10 cellular contexts compared by ENCODE assay signal in the genomic region with DNA sequence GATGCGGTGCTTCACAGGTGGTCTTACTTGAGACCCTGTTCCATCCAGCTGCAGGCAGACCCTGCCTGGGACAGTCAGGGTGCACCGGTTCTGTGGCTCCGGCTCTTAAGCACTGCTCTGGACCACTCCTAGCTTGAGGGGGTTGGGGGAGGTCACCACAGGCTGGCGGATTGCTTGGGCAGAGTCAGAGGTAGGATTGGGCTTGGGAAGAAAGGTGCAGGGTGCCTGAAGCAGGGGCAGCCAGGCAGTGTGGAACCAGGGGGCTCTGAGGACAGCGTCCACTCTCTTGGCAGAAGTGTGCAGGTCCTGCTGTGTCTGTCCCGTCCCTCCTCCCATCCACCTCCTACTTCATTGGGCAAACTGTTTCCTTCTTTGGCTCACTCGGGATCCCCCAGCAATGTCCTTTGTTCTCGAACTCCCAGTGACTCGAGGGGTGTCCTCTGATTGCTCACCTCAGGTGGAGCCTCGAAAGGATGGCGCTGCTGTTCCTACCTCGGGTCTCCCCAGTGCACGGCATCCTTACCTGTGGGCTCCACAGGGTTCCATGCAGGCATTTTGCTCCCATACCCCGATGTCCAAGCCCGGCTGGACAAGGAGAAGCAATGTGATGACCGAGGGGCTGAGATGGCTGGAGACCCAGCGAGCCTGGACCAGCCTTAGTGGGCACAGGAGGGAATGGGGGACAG. TPM values are rescaled to one million over a fixed set of nuclear protein-coding genes. Genes with fewer than 3 reads are reported as not detected.
A peak's percentile ranks its signal among the peaks of the same experiment; 100 is the strongest.
DNase-seq lines count a peak whose midpoint lies in the region; ATAC-seq and TF ChIP-seq lines count a peak whose summit lies in the region.
"Had no signal": no experiment of that assay in that cellular context is flagged by ENCODE, and none has a peak within 500 bp of the region (broad histone marks: within the 10 kb centered on the region; RNA-seq: fewer than 3 reads in every experiment).

No MANE protein-coding gene starts in this region.

- H3K27ac Mint-ChIP-seq in mesothelial cell of epicardium, result no peak overlapping the region

- H3K36me3 ChIP-seq in right atrium auricular region (peaks cover 5% of the 10 kb centered on the region), breast epithelium (no peaks in the 10 kb centered on the region), uterus (no peaks in the 10 kb centered on the region)

- no peaks in the 10 kb centered on the region for H3K36me3 Mint-ChIP-seq in mesothelial cell of epicardium

- H3K4me3 ChIP-seq in right atrium auricular region (peak overlapping the region; percentile 84 to 94), breast epithelium (peak overlapping the region; percentile 86 to 99 (median 95)), uterus (peak overlapping the region; percentile 68 to 78)

- DNase-seq in right atrium auricular region (ENCODE audit: low spot score) (no peak), cardiac septum (ENCODE audit: low spot score) (no peak), breast epithelium (ENCODE audit: low spot score in 2 of 2) (no peak), mesothelial cell of epicardium (ENCODE audit: low spot score in 2 of 2, unreplicated experiment in 2 of 2) (no peak), uterus (no peak), UCSD-AML1 (lab: John Stamatoyannopoulos, UW; ENCODE audit: unreplicated experiment) (no peak), cortex of kidney (lab: John Stamatoyannopoulos, UW) (no peak)
- DNase-seq: activated CD4-positive, alpha-beta T cell treated with anti-CD3 and anti-CD28 coated beads, Interleukin-2, amount 50 U/mL, for 1 hour; posterior cingulate gyrus had no signal

- H3K9me3 Mint-ChIP-seq in mesothelial cell of epicardium, result no peaks in the 10 kb centered on the region

- peaks cover 4% of the 10 kb centered on the region for H3K27me3 Mint-ChIP-seq in mesothelial cell of epicardium (ENCODE audit: low read depth)

- ATAC-seq in GM21390 (IDR thresholded peaks at IDR 0.05; ENCODE audit: unreplicated experiment), result no peak

- peaks cover 0 to 40% of the 10 kb centered on the region in 2 donors for H3K4me1 ChIP-seq in right atrium auricular region
- H3K4me1 ChIP-seq in breast epithelium, result peaks cover 5 to 19% of the 10 kb centered on the region in 2 donors
- peaks cover 3 to 14% of the 10 kb centered on the region in 2 donors for H3K4me1 ChIP-seq in uterus

- intact Hi-C loops in cardiac septum (cut with DNase I), result no loop called here
- intact Hi-C loops in breast epithelium (cut with DNase I; ENCODE audit: low total_unique reads), result loop anchor here (10.0 kb wide), 1 partner anchor 74 kb away; no protein-coding TSS in a partner anchor
- intact Hi-C loops in uterus (cut with DNase I; ENCODE audit: low total_unique reads), result no loop called here

- no peak for TF ChIP-seq CTCF in right atrium auricular region (IDR thresholded peaks at IDR 0.05)
- no peak for TF ChIP-seq CTCF in breast epithelium (IDR thresholded peaks at IDR 0.05)
- no peak for TF ChIP-seq CTCF in mesothelial cell of epicardium (IDR thresholded peaks at IDR 0.05; ENCODE audit: unreplicated experiment)
- TF ChIP-seq CTCF in uterus (IDR thresholded peaks at IDR 0.05), result no peak

- peaks cover 20% of the 10 kb centered on the region for H3K4me1 Mint-ChIP-seq in mesothelial cell of epicardium

- no peak for TF ChIP-seq POLR2A in breast epithelium (IDR thresholded peaks at IDR 0.05)
- TF ChIP-seq POLR2A in uterus (IDR thresholded peaks at IDR 0.05), result no peak

- H3K27ac ChIP-seq in right atrium auricular region, result peak overlapping the region in 1 of 2 donors; percentile 90
- H3K27ac ChIP-seq in breast epithelium, result no peak overlapping the region
- peak overlapping the region in 1 of 2 donors; percentile 61 for H3K27ac ChIP-seq in uterus

- peak overlapping the region; percentile 78 for H3K4me3 Mint-ChIP-seq in mesothelial cell of epicardium

- no peaks in the 10 kb centered on the region for H3K9me3 ChIP-seq in right atrium auricular region
- H3K9me3 ChIP-seq in breast epithelium, result no peaks in the 10 kb centered on the region
- no peaks in the 10 kb centered on the region for H3K9me3 ChIP-seq in uterus

- H3K27me3 ChIP-seq in right atrium auricular region (no peaks in the 10 kb centered on the region), breast epithelium (no peaks in the 10 kb centered on the region), uterus (no peaks in the 10 kb centered on the region)

RNA-seq across cellular contexts. Expression of gene PDXK, which starts 1.8 kb away (rescaled TPM):
- 10 to 100 TPM; 29.1 to 45.7 TPM for total RNA-seq in right atrium auricular region
- total RNA-seq in cardiac septum, result 56.9 TPM
- total RNA-seq in breast epithelium, result 10 to 100 TPM; 51.5 to 79.2 (median 65.6) TPM
- 79.6 to 86.2 TPM (median 81.1 TPM) in 3 replicates for total RNA-seq in mesothelial cell of epicardium
- total RNA-seq in uterus, result 10 to 100 TPM; 15.9 to 89.8 (median 49.8) TPM

RNA-seq across cellular contexts. Expression of gene CSTB, which starts 55.4 kb away (rescaled TPM):
- total RNA-seq in right atrium auricular region (1 to 10 TPM; 8.3 to 8.4 TPM), cardiac septum (34.6 TPM), breast epithelium (10 to 100 TPM; 12.1 to 16.8 (median 16.8) TPM), mesothelial cell of epicardium (22.4 to 23.9 TPM (median 23.3 TPM) in 3 replicates), uterus (10 to 100 TPM in 1 of 4 donors, 1 to 10 TPM in 3; 2.0 to 31.2 (median 5.6) TPM)
